ENCODE assay signal across 23 cellular contexts in the genomic region with DNA sequence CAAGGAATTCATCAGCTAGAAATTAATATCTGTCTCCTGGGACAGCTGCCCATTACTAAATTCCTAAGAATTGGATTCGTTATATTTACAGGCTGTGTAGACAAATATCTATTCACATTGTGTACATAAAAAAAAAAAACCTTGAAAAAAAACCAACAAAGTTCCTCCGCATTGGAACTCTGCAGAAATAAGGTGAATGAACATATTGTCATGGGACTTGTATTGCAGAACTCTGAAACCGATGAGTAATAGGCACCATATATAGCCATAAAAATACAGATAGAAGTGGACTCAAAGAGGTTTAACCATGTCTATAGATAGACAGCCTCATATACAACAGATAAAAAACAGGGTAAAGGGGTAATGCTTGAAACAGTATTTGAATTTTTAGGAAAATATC.
A peak's percentile ranks its signal among the peaks of the same experiment; 100 is the strongest.
DNase-seq lines count a peak whose midpoint lies in the region; ATAC-seq and TF ChIP-seq lines count a peak whose summit lies in the region.
"Had no signal": no experiment of that assay in that cellular context is flagged by ENCODE, and none has a peak within 500 bp of the region (broad histone marks: within the 10 kb centered on the region; RNA-seq: fewer than 3 reads in every experiment).

No MANE protein-coding gene starts in this region.

- POLR2A ChIA-PET in PC-3 (lab: Charles Lee; ENCODE audit: unreplicated experiment), result interaction anchor here (0.5 to 0.7 kb wide), 2 partner anchors 27 to 56 kb away, joined by 3 to 5 read pairs; no protein-coding TSS in a partner anchor

- H3K23ac ChIP-seq in trophoblast cell (ENCODE audit: low read length), result no peak overlapping the region

- BruUV-seq in mammary epithelial cell (replicated peaks; lab: Mats Ljungman, UMichigan), result no TSS peak
- BruUV-seq in PC-3 (replicated peaks; lab: Mats Ljungman, UMichigan), result no TSS peak

- H3K9me3 ChIP-seq in mammary epithelial cell (replicated peaks; ENCODE audit: insufficient read depth, low read length) (no peaks in the 10 kb centered on the region), breast epithelium (no peaks in the 10 kb centered on the region), PC-3 (ENCODE audit: low read length) (no peaks in the 10 kb centered on the region), trophoblast cell (ENCODE audit: insufficient read depth, low read depth, low read length) (no peaks in the 10 kb centered on the region)
- H3K9me3 ChIP-seq: BE2C had no signal

- H3K4me1 ChIP-seq in mammary epithelial cell (ENCODE audit: insufficient read depth, low read length) (no peaks in the 10 kb centered on the region), breast epithelium (no peaks in the 10 kb centered on the region), PC-3 (ENCODE audit: insufficient read depth, low read length) (peaks cover 13% of the 10 kb centered on the region), trophoblast cell (ENCODE audit: control insufficient read depth in 1 of 2, insufficient read depth in 2 of 2, low read length in 2 of 2) (no peaks in the 10 kb centered on the region)
- H3K4me1 ChIP-seq: BE2C; BLaER1 treated with 17β-estradiol and CSF1 and Interleukin-3, amounts not matched to agents 10 nM and 100 nM had no signal

- H2BK120ac ChIP-seq in trophoblast cell (ENCODE audit: insufficient read depth, low read length, poor library complexity), result no peak overlapping the region

- no peak overlapping the region for H3K4me3 Mint-ChIP-seq in activated naive CD4-positive, alpha-beta T cell treated with anti-CD3 and anti-CD28 coated beads, Interleukin-2, amount 10 ng/mL, durations not matched to agents 7 days and 5 days
- H3K4me3 Mint-ChIP-seq: CD14-positive monocyte; CD4-positive, alpha-beta T cell; CD8-positive, alpha-beta memory T cell had no signal

- H4K8ac ChIP-seq in trophoblast cell (ENCODE audit: low read depth, low read length), result no peak overlapping the region

- intact Hi-C loops in mammary epithelial cell (cut with micrococcal nuclease), result no loop called here
- intact Hi-C loops in breast epithelium (cut with DNase I; ENCODE audit: low total_unique reads), result no loop called here
- intact Hi-C loops in PC-3 (cut with micrococcal nuclease), result loop anchor here (1.0 to 2.0 kb wide), 2 partner anchors 23 to 77 kb away; no protein-coding TSS in a partner anchor

- H3K27ac Mint-ChIP-seq in activated naive CD4-positive, alpha-beta T cell treated with anti-CD3 and anti-CD28 coated beads, Interleukin-2, amount 10 ng/mL, durations not matched to agents 7 days and 5 days, result no peak overlapping the region
- H3K27ac Mint-ChIP-seq: CD14-positive monocyte; CD4-positive, alpha-beta T cell; CD8-positive, alpha-beta memory T cell had no signal

- in situ Hi-C loops in mammary epithelial cell (cut with MboI; ENCODE audit: low sequenced_read_pairs in 2 of 2), result no loop called here

- H4K20me1 ChIP-seq in mammary epithelial cell (ENCODE audit: insufficient read depth, low read length) (no peaks in the 10 kb centered on the region), PC-3 (ENCODE audit: low read length) (no peaks in the 10 kb centered on the region)
- H4K20me1 ChIP-seq: BLaER1 treated with 17β-estradiol and CSF1 and Interleukin-3, amounts not matched to agents 10 nM and 100 nM had no signal

- H3K27me3 ChIP-seq in mammary epithelial cell (ENCODE audit: insufficient read depth, low read length) (no peaks in the 10 kb centered on the region), breast epithelium (no peaks in the 10 kb centered on the region), PC-3 (ENCODE audit: low read length) (no peaks in the 10 kb centered on the region), trophoblast cell (ENCODE audit: insufficient read depth, low read length) (no peaks in the 10 kb centered on the region)
- H3K27me3 ChIP-seq: BE2C; BLaER1 treated with 17β-estradiol and CSF1 and Interleukin-3, amounts not matched to agents 10 nM and 100 nM had no signal

- dilution Hi-C loops in mammary epithelial cell (cut with HindIII; ENCODE audit: low sequenced_read_pairs), result no loop called here

- H2BK5ac ChIP-seq in trophoblast cell (ENCODE audit: low read depth, low read length, poor library complexity), result no peak overlapping the region

- TF ChIP-seq CTCF in mammary epithelial cell (conservative IDR thresholded peaks at IDR 0.05 in 1 of 2, IDR thresholded peaks at IDR 0.05 in 1 of 2; ENCODE audit: extremely low read depth in 1 of 2, insufficient read depth in 1 of 2, low read depth in 1 of 2, low read length in 2 of 2) (no peak), breast epithelium (IDR thresholded peaks at IDR 0.05) (no peak), PC-3 (conservative IDR thresholded peaks at IDR 0.05; ENCODE audit: low read depth, low read length) (no peak), epithelial cell of esophagus (IDR thresholded peaks at IDR 0.05; ENCODE audit: insufficient read depth, low read depth, low read length, missing control alignments) (no peak)

- H3K36me3 Mint-ChIP-seq in activated naive CD4-positive, alpha-beta T cell treated with anti-CD3 and anti-CD28 coated beads, Interleukin-2, amount 10 ng/mL, durations not matched to agents 7 days and 5 days, result no peaks in the 10 kb centered on the region
- H3K36me3 Mint-ChIP-seq: CD14-positive monocyte had no signal

- H3K27ac ChIP-seq in mammary epithelial cell (ENCODE audit: insufficient read depth, low read depth, low read length) (no peak overlapping the region), breast epithelium (no peak overlapping the region), PC-3 (ENCODE audit: low read length) (no peak overlapping the region), trophoblast cell (ENCODE audit: low read depth, low read length) (no peak overlapping the region)
- H3K27ac ChIP-seq: 22Rv1; BLaER1 treated with 17β-estradiol and CSF1 and Interleukin-3, amounts not matched to agents 10 nM and 100 nM; GM23248 had no signal

- H3K18ac ChIP-seq in trophoblast cell (ENCODE audit: low read length), result no peak overlapping the region

- H3K4me1 Mint-ChIP-seq in activated naive CD4-positive, alpha-beta T cell treated with anti-CD3 and anti-CD28 coated beads, Interleukin-2, amount 10 ng/mL, durations not matched to agents 7 days and 5 days, result no peaks in the 10 kb centered on the region
- H3K4me1 Mint-ChIP-seq: CD14-positive monocyte; CD8-positive, alpha-beta memory T cell had no signal

- no peaks in the 10 kb centered on the region for H3K27me3 Mint-ChIP-seq in activated naive CD4-positive, alpha-beta T cell treated with anti-CD3 and anti-CD28 coated beads, Interleukin-2, amount 10 ng/mL, durations not matched to agents 7 days and 5 days
- H3K27me3 Mint-ChIP-seq: CD4-positive, alpha-beta T cell; CD8-positive, alpha-beta memory T cell had no signal

- CTCF ChIA-PET in mammary epithelial cell (lab: Charles Lee; ENCODE audit: low non-redundant PET), result no interaction called here
- CTCF ChIA-PET in PC-3 (lab: Charles Lee), result no interaction called here
- CTCF ChIA-PET in activated naive CD4-positive, alpha-beta T cell treated with anti-CD3 and anti-CD28 coated beads, Interleukin-2, amount 10 ng/mL, durations not matched to agents 7 days and 5 days (lab: Charles Lee), result no interaction called here

- no peak overlapping the region for H3K9ac ChIP-seq in mammary epithelial cell (ENCODE audit: insufficient read depth, low read length)
- no peak overlapping the region for H3K9ac ChIP-seq in PC-3 (ENCODE audit: low read length)
- no peak overlapping the region for H3K9ac ChIP-seq in trophoblast cell (ENCODE audit: low read length)
- H3K9ac ChIP-seq: BLaER1 treated with 17β-estradiol and CSF1 and Interleukin-3, amounts not matched to agents 10 nM and 100 nM; GM23248 had no signal

- no peak overlapping the region for H4K12ac ChIP-seq in trophoblast cell (ENCODE audit: low read depth, low read length)

- H2BK12ac ChIP-seq in trophoblast cell (ENCODE audit: low read length), result no peak overlapping the region

- H2AFZ ChIP-seq in mammary epithelial cell (ENCODE audit: low read depth, low read length) (no peak overlapping the region), PC-3 (ENCODE audit: low read length) (no peak overlapping the region), trophoblast cell (ENCODE audit: insufficient read depth, low read length, poor library complexity) (no peak overlapping the region)
- H2AFZ ChIP-seq: GM23248 had no signal

- ATAC-seq in PC-3, result peak; percentile 95
- ATAC-seq in GM18861 (IDR thresholded peaks at IDR 0.05; ENCODE audit: unreplicated experiment), result no peak

- no peak for TF ChIP-seq POLR2A in breast epithelium (IDR thresholded peaks at IDR 0.05)

- H3K79me1 ChIP-seq in trophoblast cell (ENCODE audit: low read length), result no peaks in the 10 kb centered on the region

- H3F3A ChIP-seq in PC-3 (ENCODE audit: low read length, unreplicated experiment), result peaks cover 5% of the 10 kb centered on the region

- WGBS in mammary epithelial cell (ENCODE audit: low coverage, missing lambda C conversion rate), result 83% methylated on average over 3 of the region's 3 CpGs
- no CpG with 5 or more reads among the region's 3 CpGs for WGBS in trophoblast cell (ENCODE audit: extremely low coverage, insufficient coverage, insufficient read length)

- H3K4me3 ChIP-seq in mammary epithelial cell (replicated peaks in 1 of 3; ENCODE audit: insufficient read depth in 1 of 3, low read depth in 2 of 3, low read length in 3 of 3) (no peak overlapping the region), breast epithelium (no peak overlapping the region), PC-3 (ENCODE audit: low read length) (no peak overlapping the region), epithelial cell of esophagus (ENCODE audit: low read length) (no peak overlapping the region), trophoblast cell (ENCODE audit: low read depth, low read length) (no peak overlapping the region)
- H3K4me3 ChIP-seq: BLaER1 treated with 17β-estradiol and CSF1 and Interleukin-3, amounts not matched to agents 10 nM and 100 nM; GM23248 had no signal

- DNase-seq in mammary epithelial cell (peak; percentile 35), breast epithelium (ENCODE audit: low spot score in 2 of 2) (no peak), PC-3 (peak; percentile 73), epithelial cell of esophagus (ENCODE audit: low read depth) (peak; percentile 3), trophoblast cell (no peak)
- no peak for DNase-seq in activated naive CD4-positive, alpha-beta T cell treated with anti-CD3 and anti-CD28 coated beads, Interleukin-2, amount 10 ng/mL, durations not matched to agents 7 days and 5 days
- DNase-seq: ACHN; AML-193; BE2C; Calu3; CD4-positive, alpha-beta T cell; CD8-positive, alpha-beta memory T cell; COR-L47; DMS53; DMS79 treated with DMSO at 0.1 percent for 48 hours; GF-D8; GM23248; H7; HCEC 1CT had no signal

- no peak overlapping the region for H4K91ac ChIP-seq in trophoblast cell (ENCODE audit: low read depth, low read length)

- H3K79me2 ChIP-seq in mammary epithelial cell (ENCODE audit: insufficient read depth, low read length) (no peaks in the 10 kb centered on the region), PC-3 (ENCODE audit: low read length) (no peaks in the 10 kb centered on the region), trophoblast cell (ENCODE audit: control insufficient read depth, insufficient read depth, low read length, poor library complexity) (no peaks in the 10 kb centered on the region)

- no peak overlapping the region for H3K14ac ChIP-seq in trophoblast cell (ENCODE audit: low read length)

- no peaks in the 10 kb centered on the region for H3K36me3 ChIP-seq in mammary epithelial cell (ENCODE audit: insufficient read depth, low read length)
- H3K36me3 ChIP-seq in breast epithelium, result no peaks in the 10 kb centered on the region
- H3K36me3 ChIP-seq in PC-3 (ENCODE audit: low read depth, low read length), result no peaks in the 10 kb centered on the region
- H3K36me3 ChIP-seq in trophoblast cell (ENCODE audit: control insufficient read depth in 1 of 2, insufficient read depth in 2 of 2, low read length in 2 of 2), result no peaks in the 10 kb centered on the region
- H3K36me3 ChIP-seq: BE2C; BLaER1 treated with 17β-estradiol and CSF1 and Interleukin-3, amounts not matched to agents 10 nM and 100 nM had no signal

- no peaks in the 10 kb centered on the region for H3K9me2 ChIP-seq in PC-3 (replicated peaks; ENCODE audit: low read length)

- no peak overlapping the region for H2AK5ac ChIP-seq in trophoblast cell (ENCODE audit: low read length)

- no peak overlapping the region for H3K4me2 ChIP-seq in mammary epithelial cell (ENCODE audit: insufficient read depth, low read depth, low read length)
- H3K4me2 ChIP-seq in PC-3 (ENCODE audit: low read length), result peak overlapping the region; percentile 22; the same call in 1 of the 2 replicates
- no peak overlapping the region for H3K4me2 ChIP-seq in trophoblast cell (ENCODE audit: low read length)
- H3K4me2 ChIP-seq: BLaER1 treated with 17β-estradiol and CSF1 and Interleukin-3, amounts not matched to agents 10 nM and 100 nM had no signal

- peaks cover 5% of the 10 kb centered on the region for H3K9me3 Mint-ChIP-seq in activated naive CD4-positive, alpha-beta T cell treated with anti-CD3 and anti-CD28 coated beads, Interleukin-2, amount 10 ng/mL, durations not matched to agents 7 days and 5 days

- H3K4ac ChIP-seq in trophoblast cell (ENCODE audit: low read depth, low read length), result no peak overlapping the region

Comparison
In these comparisons a context has a peak if more than half of its experiments do, and no peak if none do; other contexts are left out.
1. DNase-seq: peak in mammary epithelial cell (single experiment), PC-3 (single experiment) and epithelial cell of esophagus (single experiment); none in breast epithelium (0 of 2), activated naive CD4-positive, alpha-beta T cell treated with anti-CD3 and anti-CD28 coated beads, Interleukin-2, amount 10 ng/mL, durations not matched to agents 7 days and 5 days (single experiment) and trophoblast cell (0 of 2).